28 cellular contexts compared by ENCODE assay signal in the genomic region with DNA sequence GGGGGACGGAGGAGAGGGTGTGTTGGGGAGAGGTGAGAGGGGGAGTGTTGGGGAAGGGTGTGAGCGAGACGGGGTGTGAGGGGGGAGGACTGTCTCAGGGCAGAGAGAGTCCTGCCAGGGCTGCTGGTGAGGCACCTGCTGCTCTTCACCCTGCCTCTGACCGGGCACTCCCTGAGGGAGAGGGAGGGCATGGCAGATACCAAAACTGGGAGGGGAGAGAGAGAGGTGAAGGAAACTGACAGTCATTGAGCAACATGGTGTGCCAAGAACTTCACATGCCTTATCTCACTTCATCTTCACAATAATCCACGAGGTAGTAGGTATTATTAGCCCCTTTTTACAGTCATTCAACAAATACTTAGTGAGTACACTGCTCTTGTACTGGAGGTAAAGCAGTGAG.
DNase-seq lines count a peak whose midpoint lies in the region; ATAC-seq and FAIRE-seq lines count a peak whose summit lies in the region.
"Had no signal": no experiment of that assay in that cellular context is flagged by ENCODE, and none has a peak within 500 bp of the region (broad histone marks: within the 10 kb centered on the region; RNA-seq: fewer than 3 reads in every experiment).

No MANE protein-coding gene starts in this region.

- H3K4me3 Mint-ChIP-seq in T-helper 2 cell treated with Interferon-gamma antibody and Interleukin-4, amounts not matched to agents 5 μg/mL and 100 μg/mL, for 36 hours: no peak overlapping the region
- H3K4me3 Mint-ChIP-seq: activated naive CD8-positive, alpha-beta T cell treated with anti-CD3 and anti-CD28 coated beads, Interleukin-2, amount 10 ng/mL, durations not matched to agents 7 days and 5 days; activated T-cell treated with anti-CD3 and anti-CD28 coated beads, Interleukin-2, amount 50 U/mL, for 24 hours; CD4-positive, alpha-beta T cell; central memory CD8-positive, alpha-beta T cell; HFFc6; stimulated activated naive CD8-positive, alpha-beta T cell treated with anti-CD3 and anti-CD28 coated beads, Interleukin-15, Interleukin-2, amounts not matched to agents 100 ng/mL and 50 ng/mL, for 24 hours had no signal

- no peaks in the 10 kb centered on the region for H3K9me3 ChIP-seq in right cardiac atrium (ENCODE audit: control insufficient read depth, low read length)
- H3K9me3 ChIP-seq in small intestine (ENCODE audit: control insufficient read depth, low read depth): no peaks in the 10 kb centered on the region
- H3K9me3 ChIP-seq: neutrophil, prostate gland had no signal

- H3K27me3 ChIP-seq in right cardiac atrium (ENCODE audit: control insufficient read depth, insufficient read depth) (no peaks in the 10 kb centered on the region), small intestine (ENCODE audit: control insufficient read depth in 2 of 2, insufficient read depth in 2 of 2, low read length in 2 of 2) (no peaks in the 10 kb centered on the region)
- H3K27me3 ChIP-seq: neutrophil had no signal

- H3K4me1 ChIP-seq in right cardiac atrium (ENCODE audit: control insufficient read depth, insufficient read depth, low read length): peaks cover 19% of the 10 kb centered on the region
- H3K4me1 ChIP-seq in small intestine (ENCODE audit: control insufficient read depth in 2 of 2, insufficient read depth in 1 of 2, low read depth in 1 of 2, low read length in 1 of 2): peaks cover 2 to 3% of the 10 kb centered on the region in 2 donors
- H3K4me1 ChIP-seq: prostate gland had no signal

- H3K4me3 ChIP-seq in right cardiac atrium (ENCODE audit: low read length) (no peak overlapping the region), small intestine (ENCODE audit: low read depth in 1 of 2, low read length in 2 of 2) (no peak overlapping the region)
- H3K4me3 ChIP-seq: prostate gland had no signal

- peak; percentile 39 for DNase-seq in left cardiac atrium
- no peak for DNase-seq in right cardiac atrium
- peak; percentile 48 for DNase-seq in RPMI8226
- peak; percentile 16 for DNase-seq in islet precursor cell
- DNase-seq in small intestine: peak; percentile 12
- no peak for DNase-seq in NAMALWA (ENCODE audit: low spot score)
- no peak for DNase-seq in T-helper 2 cell treated with Interferon-gamma antibody and Interleukin-4, amounts not matched to agents 5 μg/mL and 100 μg/mL, for 36 hours (ENCODE audit: low spot score)
- DNase-seq in activated CD8-positive, alpha-beta memory T cell treated with anti-CD3 and anti-CD28 coated beads, Interleukin-2, amount 50 U/mL, for 4 hours: no peak
- DNase-seq: activated CD4-positive, alpha-beta T cell treated with anti-CD3 and anti-CD28 coated beads for 48 hours; activated gamma-delta T cell; activated naive CD8-positive, alpha-beta T cell treated with anti-CD3 and anti-CD28 coated beads, Interleukin-2, amount 10 ng/mL, durations not matched to agents 7 days and 5 days; activated T-cell treated with anti-CD3 and anti-CD28 coated beads, Interleukin-2, amount 50 U/mL, for 24 hours; AML-193; CD4-positive, alpha-beta T cell; head of caudate nucleus; HFFc6; mesenchymal stem cell; NCI-H2081; NCI-H748 treated with DMSO at 0.1 percent for 48 hours; SHP77 had no signal

- no peaks in the 10 kb centered on the region for H3K9me3 Mint-ChIP-seq in T-helper 2 cell treated with Interferon-gamma antibody and Interleukin-4, amounts not matched to agents 5 μg/mL and 100 μg/mL, for 36 hours
- H3K9me3 Mint-ChIP-seq: activated naive CD8-positive, alpha-beta T cell treated with anti-CD3 and anti-CD28 coated beads, Interleukin-2, amount 10 ng/mL, durations not matched to agents 7 days and 5 days; activated T-cell treated with anti-CD3 and anti-CD28 coated beads, Interleukin-2, amount 50 U/mL, for 24 hours; CD4-positive, alpha-beta T cell; central memory CD8-positive, alpha-beta T cell; HFFc6; stimulated activated naive CD8-positive, alpha-beta T cell treated with anti-CD3 and anti-CD28 coated beads, Interleukin-15, Interleukin-2, amounts not matched to agents 100 ng/mL and 50 ng/mL, for 24 hours had no signal

- no peaks in the 10 kb centered on the region for H3K36me3 ChIP-seq in small intestine (ENCODE audit: control insufficient read depth in 2 of 2, insufficient read depth in 2 of 2, low read length in 2 of 2)
- H3K36me3 ChIP-seq: neutrophil, prostate gland had no signal

- no peaks in the 10 kb centered on the region for H3K27me3 Mint-ChIP-seq in T-helper 2 cell treated with Interferon-gamma antibody and Interleukin-4, amounts not matched to agents 5 μg/mL and 100 μg/mL, for 36 hours (ENCODE audit: low read depth)
- H3K27me3 Mint-ChIP-seq: activated naive CD8-positive, alpha-beta T cell treated with anti-CD3 and anti-CD28 coated beads, Interleukin-2, amount 10 ng/mL, durations not matched to agents 7 days and 5 days; activated T-cell treated with anti-CD3 and anti-CD28 coated beads, Interleukin-2, amount 50 U/mL, for 24 hours; CD4-positive, alpha-beta T cell; central memory CD8-positive, alpha-beta T cell; stimulated activated naive CD8-positive, alpha-beta T cell treated with anti-CD3 and anti-CD28 coated beads, Interleukin-15, Interleukin-2, amounts not matched to agents 100 ng/mL and 50 ng/mL, for 24 hours had no signal

- H3K27ac ChIP-seq in right cardiac atrium (ENCODE audit: low read length) (no peak overlapping the region), small intestine (ENCODE audit: low read depth in 1 of 2, low read length in 1 of 2) (no peak overlapping the region)
- H3K27ac ChIP-seq: neutrophil, prostate gland, VCaP had no signal

- intact Hi-C loops in left cardiac atrium (cut with DNase I): no loop called here
- intact Hi-C loops in right cardiac atrium (cut with DNase I): no loop called here

- ATAC-seq in left cardiac atrium (peak in 1 of 2 donors; percentile 34), right cardiac atrium (no peak)

- no peaks in the 10 kb centered on the region for H3K36me3 Mint-ChIP-seq in T-helper 2 cell treated with Interferon-gamma antibody and Interleukin-4, amounts not matched to agents 5 μg/mL and 100 μg/mL, for 36 hours (ENCODE audit: low read depth)

- no peak overlapping the region for H3K27ac Mint-ChIP-seq in T-helper 2 cell treated with Interferon-gamma antibody and Interleukin-4, amounts not matched to agents 5 μg/mL and 100 μg/mL, for 36 hours
- H3K27ac Mint-ChIP-seq: activated naive CD8-positive, alpha-beta T cell treated with anti-CD3 and anti-CD28 coated beads, Interleukin-2, amount 10 ng/mL, durations not matched to agents 7 days and 5 days; activated T-cell treated with anti-CD3 and anti-CD28 coated beads, Interleukin-2, amount 50 U/mL, for 24 hours; CD4-positive, alpha-beta T cell; HFFc6; stimulated activated naive CD8-positive, alpha-beta T cell treated with anti-CD3 and anti-CD28 coated beads, Interleukin-15, Interleukin-2, amounts not matched to agents 100 ng/mL and 50 ng/mL, for 24 hours had no signal

- no peaks in the 10 kb centered on the region for H3K4me1 Mint-ChIP-seq in T-helper 2 cell treated with Interferon-gamma antibody and Interleukin-4, amounts not matched to agents 5 μg/mL and 100 μg/mL, for 36 hours (ENCODE audit: low read depth)
- H3K4me1 Mint-ChIP-seq: activated naive CD8-positive, alpha-beta T cell treated with anti-CD3 and anti-CD28 coated beads, Interleukin-2, amount 10 ng/mL, durations not matched to agents 7 days and 5 days; central memory CD8-positive, alpha-beta T cell had no signal

- 52% methylated on average over 5 of the region's 5 CpGs for WGBS in right cardiac atrium
- 12 to 62% (median 13%) methylated on average over 3 to 5 of the region's 5 CpGs for WGBS in small intestine, 3 donors

- FAIRE-seq in small intestine (lab: Jason Lieb, UNC): no peak
- FAIRE-seq: A204.1, astrocyte, D721Med had no signal

Comparison
In these comparisons a context has a peak if more than half of its experiments do, and no peak if none do; other contexts are left out.
1. DNase-seq: peak in left cardiac atrium (single experiment), RPMI8226 (single experiment), islet precursor cell (single experiment) and small intestine (single experiment); none in right cardiac atrium (0 of 3), NAMALWA (single experiment), T-helper 2 cell treated with Interferon-gamma antibody and Interleukin-4, amounts not matched to agents 5 μg/mL and 100 μg/mL, for 36 hours (single experiment) and activated CD8-positive, alpha-beta memory T cell treated with anti-CD3 and anti-CD28 coated beads, Interleukin-2, amount 50 U/mL, for 4 hours (single experiment).